In the genomic region with DNA sequence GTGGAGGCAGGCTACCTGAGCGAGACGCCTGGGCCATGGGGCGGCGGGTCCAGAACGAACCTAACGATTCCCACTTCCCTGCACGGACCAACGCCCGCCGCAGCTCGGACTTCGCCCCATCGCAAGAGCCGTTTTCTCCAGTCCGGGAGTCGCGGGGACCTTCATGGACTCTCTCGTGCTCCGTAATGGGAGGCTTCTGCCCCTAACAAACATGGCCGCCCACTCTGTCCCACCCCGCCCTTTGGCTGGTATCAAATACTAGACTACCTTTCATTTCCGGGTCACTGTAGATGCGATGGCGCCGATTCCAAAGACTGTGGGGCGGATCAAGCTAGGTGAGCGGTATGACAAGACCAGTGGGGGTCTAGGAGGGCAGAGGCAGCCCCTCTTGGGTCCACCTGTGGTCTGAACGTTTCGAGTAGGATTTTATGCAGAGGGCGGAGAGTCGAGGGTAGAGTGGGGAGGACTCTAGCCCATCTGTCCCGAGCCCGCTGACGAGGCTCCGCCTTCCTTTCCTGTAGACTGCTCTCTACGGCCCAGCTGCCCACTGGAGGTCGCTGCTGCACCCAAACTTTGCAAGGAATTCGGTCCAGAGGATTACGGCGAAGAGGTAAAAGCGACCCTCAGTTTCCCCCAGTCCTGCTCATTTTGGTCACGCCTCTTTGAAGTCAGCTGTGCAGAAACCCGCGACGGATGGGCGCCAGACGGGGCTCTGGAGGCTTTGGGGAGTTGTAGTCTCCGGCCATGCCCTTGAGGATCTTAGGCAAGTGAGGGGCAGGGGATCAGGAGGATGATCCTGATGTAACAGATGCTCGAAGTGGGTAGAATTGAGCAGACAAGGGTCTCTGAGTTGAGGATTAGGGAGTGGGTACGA, we compare ENCODE assay signal across 1 cellular context.
TF ChIP-seq lines count a peak whose summit lies in the region.

A gene with protein sequence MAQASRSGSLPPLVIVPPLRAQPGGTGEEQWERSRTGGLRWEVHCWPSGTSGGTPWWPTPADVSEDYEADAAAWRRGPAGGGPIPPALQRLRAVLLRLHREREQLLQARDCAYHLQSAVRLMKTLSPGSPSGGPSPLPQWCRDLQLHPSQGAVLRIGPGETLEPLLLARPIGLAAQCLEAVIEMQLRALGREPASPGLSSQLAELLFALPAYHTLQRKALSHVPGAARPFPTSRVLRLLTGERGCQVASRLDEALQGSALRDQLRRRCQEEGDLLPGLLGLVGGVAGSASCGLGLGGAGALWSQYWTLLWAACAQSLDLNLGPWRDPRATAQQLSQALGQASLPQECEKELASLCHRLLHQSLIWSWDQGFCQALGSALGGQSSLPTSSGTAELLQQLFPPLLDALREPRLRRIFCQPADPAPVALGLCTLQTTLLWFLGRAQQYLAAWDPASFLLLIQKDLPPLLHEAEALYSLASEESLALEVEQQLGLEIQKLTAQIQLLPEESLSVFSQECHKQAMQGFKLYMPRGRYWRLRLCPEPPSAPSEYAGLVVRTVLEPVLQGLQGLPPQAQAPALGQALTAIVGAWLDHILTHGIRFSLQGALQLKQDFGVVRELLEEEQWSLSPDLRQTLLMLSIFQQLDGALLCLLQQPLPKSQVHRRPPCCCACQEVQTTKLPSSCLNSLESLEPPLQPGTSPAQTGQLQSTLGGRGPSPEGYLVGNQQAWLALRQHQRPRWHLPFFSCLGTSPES (minus strand): TSS at position 198 of the 874 bp plus-strand sequence. CDS start 161 bp downstream, at position 37.
A gene (plus strand): TSS at position 281 of the 874 bp plus-strand sequence. CDS start 15 bp downstream, at position 296.

TF ChIP-seq in GM12878, 131 proteins besides CTCF, POLR2A, EP300 and RAD21 (continued from another document and continues in another):
- TF ChIP-seq, protein P1, sequence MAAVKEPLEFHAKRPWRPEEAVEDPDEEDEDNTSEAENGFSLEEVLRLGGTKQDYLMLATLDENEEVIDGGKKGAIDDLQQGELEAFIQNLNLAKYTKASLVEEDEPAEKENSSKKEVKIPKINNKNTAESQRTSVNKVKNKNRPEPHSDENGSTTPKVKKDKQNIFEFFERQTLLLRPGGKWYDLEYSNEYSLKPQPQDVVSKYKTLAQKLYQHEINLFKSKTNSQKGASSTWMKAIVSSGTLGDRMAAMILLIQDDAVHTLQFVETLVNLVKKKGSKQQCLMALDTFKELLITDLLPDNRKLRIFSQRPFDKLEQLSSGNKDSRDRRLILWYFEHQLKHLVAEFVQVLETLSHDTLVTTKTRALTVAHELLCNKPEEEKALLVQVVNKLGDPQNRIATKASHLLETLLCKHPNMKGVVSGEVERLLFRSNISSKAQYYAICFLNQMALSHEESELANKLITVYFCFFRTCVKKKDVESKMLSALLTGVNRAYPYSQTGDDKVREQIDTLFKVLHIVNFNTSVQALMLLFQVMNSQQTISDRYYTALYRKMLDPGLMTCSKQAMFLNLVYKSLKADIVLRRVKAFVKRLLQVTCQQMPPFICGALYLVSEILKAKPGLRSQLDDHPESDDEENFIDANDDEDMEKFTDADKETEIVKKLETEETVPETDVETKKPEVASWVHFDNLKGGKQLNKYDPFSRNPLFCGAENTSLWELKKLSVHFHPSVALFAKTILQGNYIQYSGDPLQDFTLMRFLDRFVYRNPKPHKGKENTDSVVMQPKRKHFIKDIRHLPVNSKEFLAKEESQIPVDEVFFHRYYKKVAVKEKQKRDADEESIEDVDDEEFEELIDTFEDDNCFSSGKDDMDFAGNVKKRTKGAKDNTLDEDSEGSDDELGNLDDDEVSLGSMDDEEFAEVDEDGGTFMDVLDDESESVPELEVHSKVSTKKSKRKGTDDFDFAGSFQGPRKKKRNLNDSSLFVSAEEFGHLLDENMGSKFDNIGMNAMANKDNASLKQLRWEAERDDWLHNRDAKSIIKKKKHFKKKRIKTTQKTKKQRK (IDR thresholded peaks at IDR 0.05; ENCODE audit: low read depth, low read length), result 0 out of 2 replicates have a peak, but pooled peaks have one; percentile 10
- no peak for TF ChIP-seq CHD1 (IDR thresholded peaks at IDR 0.05; ENCODE audit: low read depth, low read length)
- TF ChIP-seq SMARCA5 (IDR thresholded peaks at IDR 0.05), result peak; percentile 90; the same call in 1 of the 2 replicates
- TF ChIP-seq, protein P2, sequence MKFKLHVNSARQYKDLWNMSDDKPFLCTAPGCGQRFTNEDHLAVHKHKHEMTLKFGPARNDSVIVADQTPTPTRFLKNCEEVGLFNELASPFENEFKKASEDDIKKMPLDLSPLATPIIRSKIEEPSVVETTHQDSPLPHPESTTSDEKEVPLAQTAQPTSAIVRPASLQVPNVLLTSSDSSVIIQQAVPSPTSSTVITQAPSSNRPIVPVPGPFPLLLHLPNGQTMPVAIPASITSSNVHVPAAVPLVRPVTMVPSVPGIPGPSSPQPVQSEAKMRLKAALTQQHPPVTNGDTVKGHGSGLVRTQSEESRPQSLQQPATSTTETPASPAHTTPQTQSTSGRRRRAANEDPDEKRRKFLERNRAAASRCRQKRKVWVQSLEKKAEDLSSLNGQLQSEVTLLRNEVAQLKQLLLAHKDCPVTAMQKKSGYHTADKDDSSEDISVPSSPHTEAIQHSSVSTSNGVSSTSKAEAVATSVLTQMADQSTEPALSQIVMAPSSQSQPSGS (IDR thresholded peaks at IDR 0.05; ENCODE audit: low read length), result no peak
- TF ChIP-seq KDM1A (IDR thresholded peaks at IDR 0.05; ENCODE audit: borderline replicate concordance), result no peak
- TF ChIP-seq FOXK2 (IDR thresholded peaks at IDR 0.05), result peak; percentile 53; the same call in 1 of the 2 replicates
- TF ChIP-seq JUNB (IDR thresholded peaks at IDR 0.05), result no peak
- no peak for TF ChIP-seq RAD51 (IDR thresholded peaks at IDR 0.05)
- no peak for TF ChIP-seq BMI1 (IDR thresholded peaks at IDR 0.05; ENCODE audit: borderline replicate concordance)
- TF ChIP-seq SIX5 (IDR thresholded peaks at IDR 0.05; ENCODE audit: low read depth, low read length, severe bottlenecking), result peak; percentile 83
- TF ChIP-seq, protein P3, sequence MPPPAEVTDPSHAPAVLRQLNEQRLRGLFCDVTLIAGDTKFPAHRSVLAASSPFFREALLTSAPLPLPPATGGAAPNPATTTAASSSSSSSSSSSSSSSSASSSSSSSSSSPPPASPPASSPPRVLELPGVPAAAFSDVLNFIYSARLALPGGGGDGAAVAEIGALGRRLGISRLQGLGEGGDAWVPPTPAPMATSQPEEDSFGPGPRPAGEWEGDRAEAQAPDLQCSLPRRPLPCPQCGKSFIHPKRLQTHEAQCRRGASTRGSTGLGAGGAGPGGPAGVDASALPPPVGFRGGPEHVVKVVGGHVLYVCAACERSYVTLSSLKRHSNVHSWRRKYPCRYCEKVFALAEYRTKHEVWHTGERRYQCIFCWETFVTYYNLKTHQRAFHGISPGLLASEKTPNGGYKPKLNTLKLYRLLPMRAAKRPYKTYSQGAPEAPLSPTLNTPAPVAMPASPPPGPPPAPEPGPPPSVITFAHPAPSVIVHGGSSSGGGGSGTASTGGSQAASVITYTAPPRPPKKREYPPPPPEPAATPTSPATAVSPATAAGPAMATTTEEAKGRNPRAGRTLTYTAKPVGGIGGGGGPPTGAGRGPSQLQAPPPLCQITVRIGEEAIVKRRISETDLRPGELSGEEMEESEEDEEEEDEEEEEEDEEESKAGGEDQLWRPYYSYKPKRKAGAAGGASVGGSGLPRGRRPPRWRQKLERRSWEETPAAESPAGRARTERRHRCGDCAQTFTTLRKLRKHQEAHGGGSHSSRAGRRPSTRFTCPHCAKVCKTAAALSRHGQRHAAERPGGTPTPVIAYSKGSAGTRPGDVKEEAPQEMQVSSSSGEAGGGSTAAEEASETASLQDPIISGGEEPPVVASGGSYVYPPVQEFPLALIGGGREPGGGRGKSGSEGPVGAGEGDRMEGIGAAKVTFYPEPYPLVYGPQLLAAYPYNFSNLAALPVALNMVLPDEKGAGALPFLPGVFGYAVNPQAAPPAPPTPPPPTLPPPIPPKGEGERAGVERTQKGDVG (CRISPR knock-in tag; IDR thresholded peaks at IDR 0.05), result no peak
- TF ChIP-seq, protein P4, sequence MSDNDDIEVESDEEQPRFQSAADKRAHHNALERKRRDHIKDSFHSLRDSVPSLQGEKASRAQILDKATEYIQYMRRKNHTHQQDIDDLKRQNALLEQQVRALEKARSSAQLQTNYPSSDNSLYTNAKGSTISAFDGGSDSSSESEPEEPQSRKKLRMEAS (IDR thresholded peaks at IDR 0.05; ENCODE audit: low read depth, low read length), result no peak; the same call in 1 of the 2 replicates
- no peak for TF ChIP-seq ZNF217 (IDR thresholded peaks at IDR 0.05)
- no peak; the same call in 1 of the 2 replicates for TF ChIP-seq EED (IDR thresholded peaks at IDR 0.05; ENCODE audit: low read depth)
- no peak for TF ChIP-seq CHD4 (IDR thresholded peaks at IDR 0.05)
- peak; percentile 67 for TF ChIP-seq CREM (IDR thresholded peaks at IDR 0.05; ENCODE audit: low read depth)
- TF ChIP-seq, protein P5, sequence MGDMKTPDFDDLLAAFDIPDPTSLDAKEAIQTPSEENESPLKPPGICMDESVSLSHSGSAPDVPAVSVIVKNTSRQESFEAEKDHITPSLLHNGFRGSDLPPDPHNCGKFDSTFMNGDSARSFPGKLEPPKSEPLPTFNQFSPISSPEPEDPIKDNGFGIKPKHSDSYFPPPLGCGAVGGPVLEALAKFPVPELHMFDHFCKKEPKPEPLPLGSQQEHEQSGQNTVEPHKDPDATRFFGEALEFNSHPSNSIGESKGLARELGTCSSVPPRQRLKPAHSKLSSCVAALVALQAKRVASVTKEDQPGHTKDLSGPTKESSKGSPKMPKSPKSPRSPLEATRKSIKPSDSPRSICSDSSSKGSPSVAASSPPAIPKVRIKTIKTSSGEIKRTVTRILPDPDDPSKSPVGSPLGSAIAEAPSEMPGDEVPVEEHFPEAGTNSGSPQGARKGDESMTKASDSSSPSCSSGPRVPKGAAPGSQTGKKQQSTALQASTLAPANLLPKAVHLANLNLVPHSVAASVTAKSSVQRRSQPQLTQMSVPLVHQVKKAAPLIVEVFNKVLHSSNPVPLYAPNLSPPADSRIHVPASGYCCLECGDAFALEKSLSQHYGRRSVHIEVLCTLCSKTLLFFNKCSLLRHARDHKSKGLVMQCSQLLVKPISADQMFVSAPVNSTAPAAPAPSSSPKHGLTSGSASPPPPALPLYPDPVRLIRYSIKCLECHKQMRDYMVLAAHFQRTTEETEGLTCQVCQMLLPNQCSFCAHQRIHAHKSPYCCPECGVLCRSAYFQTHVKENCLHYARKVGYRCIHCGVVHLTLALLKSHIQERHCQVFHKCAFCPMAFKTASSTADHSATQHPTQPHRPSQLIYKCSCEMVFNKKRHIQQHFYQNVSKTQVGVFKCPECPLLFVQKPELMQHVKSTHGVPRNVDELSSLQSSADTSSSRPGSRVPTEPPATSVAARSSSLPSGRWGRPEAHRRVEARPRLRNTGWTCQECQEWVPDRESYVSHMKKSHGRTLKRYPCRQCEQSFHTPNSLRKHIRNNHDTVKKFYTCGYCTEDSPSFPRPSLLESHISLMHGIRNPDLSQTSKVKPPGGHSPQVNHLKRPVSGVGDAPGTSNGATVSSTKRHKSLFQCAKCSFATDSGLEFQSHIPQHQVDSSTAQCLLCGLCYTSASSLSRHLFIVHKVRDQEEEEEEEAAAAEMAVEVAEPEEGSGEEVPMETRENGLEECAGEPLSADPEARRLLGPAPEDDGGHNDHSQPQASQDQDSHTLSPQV (IDR thresholded peaks at IDR 0.05), result no peak
- TF ChIP-seq LARP7 (IDR thresholded peaks at IDR 0.05), result no peak; the same call in 1 of the 2 replicates
- TF ChIP-seq, protein P6, sequence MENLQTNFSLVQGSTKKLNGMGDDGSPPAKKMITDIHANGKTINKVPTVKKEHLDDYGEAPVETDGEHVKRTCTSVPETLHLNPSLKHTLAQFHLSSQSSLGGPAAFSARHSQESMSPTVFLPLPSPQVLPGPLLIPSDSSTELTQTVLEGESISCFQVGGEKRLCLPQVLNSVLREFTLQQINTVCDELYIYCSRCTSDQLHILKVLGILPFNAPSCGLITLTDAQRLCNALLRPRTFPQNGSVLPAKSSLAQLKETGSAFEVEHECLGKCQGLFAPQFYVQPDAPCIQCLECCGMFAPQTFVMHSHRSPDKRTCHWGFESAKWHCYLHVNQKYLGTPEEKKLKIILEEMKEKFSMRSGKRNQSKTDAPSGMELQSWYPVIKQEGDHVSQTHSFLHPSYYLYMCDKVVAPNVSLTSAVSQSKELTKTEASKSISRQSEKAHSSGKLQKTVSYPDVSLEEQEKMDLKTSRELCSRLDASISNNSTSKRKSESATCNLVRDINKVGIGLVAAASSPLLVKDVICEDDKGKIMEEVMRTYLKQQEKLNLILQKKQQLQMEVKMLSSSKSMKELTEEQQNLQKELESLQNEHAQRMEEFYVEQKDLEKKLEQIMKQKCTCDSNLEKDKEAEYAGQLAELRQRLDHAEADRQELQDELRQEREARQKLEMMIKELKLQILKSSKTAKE (IDR thresholded peaks at IDR 0.05; ENCODE audit: low read depth, poor library complexity, severe bottlenecking), result peak; percentile 87
- TF ChIP-seq, protein P7, sequence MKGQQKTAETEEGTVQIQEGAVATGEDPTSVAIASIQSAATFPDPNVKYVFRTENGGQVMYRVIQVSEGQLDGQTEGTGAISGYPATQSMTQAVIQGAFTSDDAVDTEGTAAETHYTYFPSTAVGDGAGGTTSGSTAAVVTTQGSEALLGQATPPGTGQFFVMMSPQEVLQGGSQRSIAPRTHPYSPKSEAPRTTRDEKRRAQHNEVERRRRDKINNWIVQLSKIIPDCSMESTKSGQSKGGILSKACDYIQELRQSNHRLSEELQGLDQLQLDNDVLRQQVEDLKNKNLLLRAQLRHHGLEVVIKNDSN (IDR thresholded peaks at IDR 0.05; ENCODE audit: borderline replicate concordance, extremely low read length, insufficient read depth, low read depth, low read length), result no peak
- TF ChIP-seq CBX3 (IDR thresholded peaks at IDR 0.05; ENCODE audit: borderline replicate concordance, low read depth), result no peak
- TF ChIP-seq, protein P8, sequence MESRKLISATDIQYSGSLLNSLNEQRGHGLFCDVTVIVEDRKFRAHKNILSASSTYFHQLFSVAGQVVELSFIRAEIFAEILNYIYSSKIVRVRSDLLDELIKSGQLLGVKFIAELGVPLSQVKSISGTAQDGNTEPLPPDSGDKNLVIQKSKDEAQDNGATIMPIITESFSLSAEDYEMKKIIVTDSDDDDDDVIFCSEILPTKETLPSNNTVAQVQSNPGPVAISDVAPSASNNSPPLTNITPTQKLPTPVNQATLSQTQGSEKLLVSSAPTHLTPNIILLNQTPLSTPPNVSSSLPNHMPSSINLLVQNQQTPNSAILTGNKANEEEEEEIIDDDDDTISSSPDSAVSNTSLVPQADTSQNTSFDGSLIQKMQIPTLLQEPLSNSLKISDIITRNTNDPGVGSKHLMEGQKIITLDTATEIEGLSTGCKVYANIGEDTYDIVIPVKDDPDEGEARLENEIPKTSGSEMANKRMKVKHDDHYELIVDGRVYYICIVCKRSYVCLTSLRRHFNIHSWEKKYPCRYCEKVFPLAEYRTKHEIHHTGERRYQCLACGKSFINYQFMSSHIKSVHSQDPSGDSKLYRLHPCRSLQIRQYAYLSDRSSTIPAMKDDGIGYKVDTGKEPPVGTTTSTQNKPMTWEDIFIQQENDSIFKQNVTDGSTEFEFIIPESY (IDR thresholded peaks at IDR 0.05), result no peak
- TF ChIP-seq, protein P9, sequence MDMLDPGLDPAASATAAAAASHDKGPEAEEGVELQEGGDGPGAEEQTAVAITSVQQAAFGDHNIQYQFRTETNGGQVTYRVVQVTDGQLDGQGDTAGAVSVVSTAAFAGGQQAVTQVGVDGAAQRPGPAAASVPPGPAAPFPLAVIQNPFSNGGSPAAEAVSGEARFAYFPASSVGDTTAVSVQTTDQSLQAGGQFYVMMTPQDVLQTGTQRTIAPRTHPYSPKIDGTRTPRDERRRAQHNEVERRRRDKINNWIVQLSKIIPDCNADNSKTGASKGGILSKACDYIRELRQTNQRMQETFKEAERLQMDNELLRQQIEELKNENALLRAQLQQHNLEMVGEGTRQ (IDR thresholded peaks at IDR 0.05; ENCODE audit: borderline replicate concordance, low read depth, low read length), result no peak
